10 cellular contexts compared by ENCODE assay signal in genomic region chr5:140219068-140219971, GRCh38. TPM values are rescaled to one million over a fixed set of nuclear protein-coding genes. Genes with fewer than 3 reads are reported as not detected.
DNase-seq lines count a peak whose midpoint lies in the region; ATAC-seq and TF ChIP-seq lines count a peak whose summit lies in the region.
"Had no signal": no experiment of that assay in that cellular context is flagged by ENCODE, and none has a peak within 500 bp of the region (broad histone marks: within the 10 kb centered on the region; RNA-seq: fewer than 3 reads in every experiment).

No MANE protein-coding gene starts in this region.

- CTCF ChIA-PET in MCF 10A (lab: Yijun Ruan, JAX), result interaction anchor here (0.6 to 3.4 kb wide), 7 partner anchors 8 to 1074 kb away, joined by 3 to 16 read pairs (median 4); no protein-coding TSS in a partner anchor

- ATAC-seq in HG02943 (IDR thresholded peaks at IDR 0.05; ENCODE audit: low read depth, unreplicated experiment) (peak; percentile 35), HG03139 (IDR thresholded peaks at IDR 0.05; ENCODE audit: unreplicated experiment) (no peak), HG03095 (IDR thresholded peaks at IDR 0.05; ENCODE audit: unreplicated experiment) (no peak)

- H3K27ac Mint-ChIP-seq in MCF 10A (ENCODE audit: low read depth, unreplicated experiment), result no peak overlapping the region
- no peak overlapping the region for H3K27ac Mint-ChIP-seq in mesothelial cell of epicardium

- no TSS peak for BruUV-seq in MCF 10A (replicated peaks; lab: Mats Ljungman, UMichigan)

- no peak overlapping the region for H3K4me3 Mint-ChIP-seq in MCF 10A (ENCODE audit: unreplicated experiment)
- H3K4me3 Mint-ChIP-seq in mesothelial cell of epicardium, result no peak overlapping the region

- POLR2A ChIA-PET in MCF 10A (lab: Yijun Ruan, JAX), result interaction anchor here (0.6 to 1.1 kb wide), 3 partner anchors 104 to 427 kb away, joined by 3 to 4 read pairs (median 3); no protein-coding TSS in a partner anchor

- intact Hi-C loops in MCF 10A (cut with micrococcal nuclease), result no loop called here

- TF ChIP-seq CTCF in MCF 10A (IDR thresholded peaks at IDR 0.05; ENCODE audit: unreplicated experiment), result no peak
- no peak for TF ChIP-seq CTCF in mesothelial cell of epicardium (IDR thresholded peaks at IDR 0.05; ENCODE audit: unreplicated experiment)

- peak overlapping the region; percentile 37; the same call in 1 of the 2 replicates for H3K4me3 ChIP-seq in GM08714 (ENCODE audit: low read length)

- no peaks in the 10 kb centered on the region for H3K27me3 Mint-ChIP-seq in MCF 10A (ENCODE audit: insufficient read depth, unreplicated experiment)
- H3K27me3 Mint-ChIP-seq in mesothelial cell of epicardium (ENCODE audit: low read depth), result no peaks in the 10 kb centered on the region

- H3K4me1 Mint-ChIP-seq in MCF 10A (ENCODE audit: insufficient read depth, unreplicated experiment) (peaks cover 50% of the 10 kb centered on the region), mesothelial cell of epicardium (no peaks in the 10 kb centered on the region)

- H3K36me3 Mint-ChIP-seq in MCF 10A (ENCODE audit: insufficient read depth, unreplicated experiment) (no peaks in the 10 kb centered on the region), mesothelial cell of epicardium (no peaks in the 10 kb centered on the region)

- H3K9me3 Mint-ChIP-seq in MCF 10A (ENCODE audit: unreplicated experiment) (no peaks in the 10 kb centered on the region), mesothelial cell of epicardium (no peaks in the 10 kb centered on the region)

- DNase-seq in MCF 10A (ENCODE audit: unreplicated experiment) (peak; percentile 75), mucosa of gallbladder (ENCODE audit: low spot score) (peak; percentile 89), mesothelial cell of epicardium (ENCODE audit: low spot score in 2 of 2, unreplicated experiment in 2 of 2) (no peak), NCI-H1417 (lab: John Stamatoyannopoulos, UW) (no peak)
- DNase-seq: COR-L47, KG1 had no signal

RNA-seq across cellular contexts. Expression of gene CYSTM1, which starts 44.3 kb away (rescaled TPM):
- total RNA-seq in MCF 10A (2022), result 59.4 and 105 TPM in 2 replicates
- 382 TPM for total RNA-seq in mucosa of gallbladder
- total RNA-seq in mesothelial cell of epicardium, result 10.0 to 12.1 TPM (median 11.4 TPM) in 3 replicates

Comparison
In these comparisons a context has a peak if more than half of its experiments do, and no peak if none do; other contexts are left out.
1. DNase-seq: peak in MCF 10A (single experiment) and mucosa of gallbladder (single experiment); none in mesothelial cell of epicardium (0 of 2) and NCI-H1417 (0 of 3).